17 cellular contexts compared by ENCODE assay signal in the genomic region with DNA sequence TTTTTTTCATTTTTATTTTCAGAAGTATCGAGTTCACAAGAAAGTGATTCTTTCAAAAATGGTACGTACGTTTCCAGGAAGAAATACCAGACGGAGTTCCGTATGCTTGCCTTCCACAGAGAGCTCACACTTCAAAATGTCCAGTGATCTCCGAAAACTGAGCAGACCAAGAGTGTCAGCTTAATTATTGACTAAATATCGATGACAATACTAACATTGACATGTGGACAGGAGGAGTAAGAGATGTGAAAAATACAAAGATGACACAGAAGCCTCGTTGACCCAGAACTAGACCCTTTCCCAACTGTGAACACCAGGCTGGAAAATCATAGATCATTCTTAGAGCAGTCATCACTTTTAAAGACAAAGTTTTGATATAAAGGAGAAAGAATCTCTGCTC.
DNase-seq lines count a peak whose midpoint lies in the region; ATAC-seq, FAIRE-seq and TF ChIP-seq lines count a peak whose summit lies in the region.
"Had no signal": no experiment of that assay in that cellular context is flagged by ENCODE, and none has a peak within 500 bp of the region (broad histone marks: within the 10 kb centered on the region; RNA-seq: fewer than 3 reads in every experiment).

No MANE protein-coding gene starts in this region.

- no peak overlapping the region for H3K4ac ChIP-seq in neuronal stem cell (ENCODE audit: low read length)

- CTCF ChIA-PET in GM12878 (lab: Yijun Ruan, JAX) = interaction anchor here (1.9 to 2.7 kb wide), 2 partner anchors 455 to 1252 kb away, joined by 4 to 8 read pairs; no protein-coding TSS in a partner anchor

- H2BK15ac ChIP-seq in neuronal stem cell (ENCODE audit: low read length) = no peak overlapping the region

- no peak overlapping the region for H3K9ac ChIP-seq in GM12878 (ENCODE audit: control insufficient read depth, insufficient read depth, low read length)
- H3K9ac ChIP-seq in liver (ENCODE audit: low read depth in 1 of 2, low read length in 2 of 2) = peak overlapping the region in 1 of 2 donors; percentile 74
- no peak overlapping the region for H3K9ac ChIP-seq in neuronal stem cell (ENCODE audit: low read depth, low read length, poor library complexity)

- no peak overlapping the region for H3K18ac ChIP-seq in neuronal stem cell (ENCODE audit: low read length)

- RAD21 ChIA-PET in GM12878 (lab: Charles Lee; ENCODE audit: unreplicated experiment) = no interaction called here

- H3K4me3 ChIP-seq in GM12878 = no peak overlapping the region
- peak overlapping the region; percentile 68 to 82 (median 74) for H3K4me3 ChIP-seq in liver (ENCODE audit: low read depth in 1 of 3, low read length in 3 of 3)
- H3K4me3 ChIP-seq in neuronal stem cell (ENCODE audit: low read length in 2 of 2) = no peak overlapping the region

- in situ Hi-C loops in GM12878 (cut with MboI) = loop anchor here (25.0 kb wide), 1 partner anchor 1252 kb away; no protein-coding TSS in a partner anchor

- no peak overlapping the region for H2AK5ac ChIP-seq in neuronal stem cell (ENCODE audit: low read depth, low read length)

- DNase-seq in GM12878 (ENCODE audit: low read depth, low spot score) (no peak), neuronal stem cell (ENCODE audit: low spot score) (no peak), GM12892 (ENCODE audit: insufficient read length) (no peak), cerebellar nuclear complex (lab: John Stamatoyannopoulos, UW) (no peak)
- DNase-seq: C1 segment of cervical spinal cord; Caco-2; CD8-positive, alpha-beta T cell; DMS153; DND-41; H7; HCEC 1CT had no signal

- POLR2A ChIA-PET in GM12878 (lab: Charles Lee) = interaction anchor here (0.7 kb wide), 1 partner anchor 399 kb away, joined by 3 read pairs; no protein-coding TSS in a partner anchor

- H3K4me1 ChIP-seq in GM12878 (ENCODE audit: control insufficient read depth, insufficient read depth, low read length) = no peaks in the 10 kb centered on the region
- H3K4me1 ChIP-seq in liver (ENCODE audit: control insufficient read depth in 4 of 4, insufficient read depth in 4 of 4, low read length in 3 of 4) = peaks cover 0 to 11% (median 4%) of the 10 kb centered on the region in 4 donors
- peaks cover 5 to 15% of the 10 kb centered on the region in 2 donors for H3K4me1 ChIP-seq in neuronal stem cell (ENCODE audit: control insufficient read depth in 2 of 2, insufficient read depth in 1 of 2, low read depth in 1 of 2, low read length in 2 of 2)
- H3K4me1 ChIP-seq: Caco-2 had no signal

- no peak overlapping the region for H3K14ac ChIP-seq in neuronal stem cell (ENCODE audit: low read length)

- TF ChIP-seq EP300 in GM12878 (IDR thresholded peaks at IDR 0.05; ENCODE audit: borderline replicate concordance in 1 of 2, control insufficient read depth in 1 of 2, low read depth in 2 of 2, low read length in 2 of 2) = no peak

- intact Hi-C loops in GM12878 (cut with micrococcal nuclease; ENCODE audit: unreplicated experiment) = loop anchor here (2.0 to 5.0 kb wide), 2 partner anchors 381 to 1572 kb away; no protein-coding TSS in a partner anchor

- ATAC-seq in GM12878 = no peak
- ATAC-seq in esophagus mucosa = no peak
- no peak for ATAC-seq in HG03571 (IDR thresholded peaks at IDR 0.05; ENCODE audit: unreplicated experiment)
- ATAC-seq: CD8-positive, alpha-beta T cell had no signal

- TF ChIP-seq POLR2A in GM12878 (IDR thresholded peaks at IDR 0.05; ENCODE audit: low read depth, low read length) = no peak
- no peak for TF ChIP-seq POLR2A in GM12892 (IDR thresholded peaks at IDR 0.05; ENCODE audit: low read depth, low read length)

- H3K4me2 ChIP-seq in GM12878 (ENCODE audit: control insufficient read depth, insufficient read depth) = no peak overlapping the region
- H3K4me2 ChIP-seq in neuronal stem cell (ENCODE audit: insufficient read depth, low read length, poor library complexity, severe bottlenecking) = no peak overlapping the region

- no peaks in the 10 kb centered on the region for H3K79me2 ChIP-seq in GM12878 (ENCODE audit: control insufficient read depth, insufficient read depth, low read length)

- no peaks in the 10 kb centered on the region for H4K20me1 ChIP-seq in GM12878 (ENCODE audit: control insufficient read depth, insufficient read depth)

- H3K27ac ChIP-seq in GM12878 (ENCODE audit: control insufficient read depth, insufficient read depth) (no peak overlapping the region), liver (ENCODE audit: low read depth in 1 of 2, low read length in 2 of 2) (peak overlapping the region; percentile 58 to 78), neuronal stem cell (replicated peaks; ENCODE audit: low read length) (no peak overlapping the region)

- no peak overlapping the region for H3K23ac ChIP-seq in neuronal stem cell (ENCODE audit: low read depth, low read length, poor library complexity)

- no peak overlapping the region for H4K8ac ChIP-seq in neuronal stem cell (ENCODE audit: low read depth, low read length)

- WGBS in GM12878 (ENCODE audit: insufficient coverage, insufficient replicate concordance, low lambda C conversion rate, missing lambda C conversion rate) = 24% methylated on average over 8 of the region's 8 CpGs
- 30% methylated on average over 8 of the region's 8 CpGs for WGBS in liver
- no CpG with 5 or more reads among the region's 8 CpGs for WGBS in neuronal stem cell (ENCODE audit: extremely low coverage in 2 of 2, insufficient read length in 2 of 2, insufficient replicate concordance in 1 of 2), 2 donors

- FAIRE-seq in GM12878 (lab: Jason Lieb, UNC) (peak; percentile 35), GM12892 (lab: Jason Lieb, UNC) (no peak)
- FAIRE-seq: G401.6, GM18507, H1 had no signal

- H2BK12ac ChIP-seq in neuronal stem cell (ENCODE audit: low read length) = no peak overlapping the region

- H3K79me1 ChIP-seq in neuronal stem cell (ENCODE audit: low read depth, low read length) = no peaks in the 10 kb centered on the region

- no TSS peak for BruUV-seq in GM12878 (replicated peaks; lab: Mats Ljungman, UMichigan)

- TF ChIP-seq RAD21 in GM12878 (IDR thresholded peaks at IDR 0.05; ENCODE audit: insufficient read depth, low read depth, low read length) = no peak
- peak; percentile 24 to 43 for TF ChIP-seq RAD21 in liver (IDR thresholded peaks at IDR 0.05)

- SMC1A ChIA-PET in GM12878 (lab: Charles Lee; ENCODE audit: uncharacterized antibody, unreplicated experiment) = interaction anchor here (0.6 kb wide), 1 partner anchor 1569 kb away, joined by 4 read pairs; no protein-coding TSS in a partner anchor

- H3K9me3 ChIP-seq in GM12878 (replicated peaks; ENCODE audit: control insufficient read depth, insufficient read depth, low read length) (no peaks in the 10 kb centered on the region), liver (ENCODE audit: control insufficient read depth in 4 of 4, low read length in 3 of 4) (no peaks in the 10 kb centered on the region), neuronal stem cell (replicated peaks in 1 of 2; ENCODE audit: control insufficient read depth in 2 of 2, insufficient read depth in 1 of 2, low read depth in 1 of 2, low read length in 2 of 2) (no peaks in the 10 kb centered on the region)
- H3K9me3 ChIP-seq: Caco-2 had no signal

- TF ChIP-seq CTCF in GM12878 (IDR thresholded peaks at IDR 0.05 in 2 of 3, conservative IDR thresholded peaks at IDR 0.05 in 1 of 3; ENCODE audit: control insufficient read depth in 2 of 3, extremely low read depth in 1 of 3, insufficient read depth in 1 of 3, low read depth in 3 of 3, low read length in 3 of 3) (no peak), liver (IDR thresholded peaks at IDR 0.05; ENCODE audit: low read depth, low read length, missing input control) (no peak)

- H3K36me3 ChIP-seq in GM12878 (ENCODE audit: control insufficient read depth in 2 of 2, insufficient read depth in 2 of 2, low read length in 1 of 2) = no peaks in the 10 kb centered on the region
- H3K36me3 ChIP-seq in liver (ENCODE audit: control insufficient read depth in 4 of 4, insufficient read depth in 3 of 4, low read depth in 1 of 4, low read length in 3 of 4) = no peaks in the 10 kb centered on the region
- no peaks in the 10 kb centered on the region for H3K36me3 ChIP-seq in neuronal stem cell (replicated peaks in 1 of 2; ENCODE audit: control insufficient read depth in 2 of 2, insufficient read depth in 2 of 2, low read length in 2 of 2)

- H2AFZ ChIP-seq in GM12878 (ENCODE audit: control insufficient read depth, low read depth, low read length) (no peak overlapping the region), neuronal stem cell (ENCODE audit: low read length) (peak overlapping the region; percentile 30)

- H3K27me3 ChIP-seq in GM12878 (replicated peaks in 1 of 2; ENCODE audit: control insufficient read depth in 2 of 2, insufficient read depth in 2 of 2, low read length in 1 of 2) (no peaks in the 10 kb centered on the region), liver (ENCODE audit: control insufficient read depth in 4 of 4, insufficient read depth in 4 of 4, low read length in 3 of 4) (no peaks in the 10 kb centered on the region), neuronal stem cell (ENCODE audit: control insufficient read depth in 3 of 3, insufficient read depth in 3 of 3, low read depth in 1 of 3, low read length in 3 of 3) (no peaks in the 10 kb centered on the region)

- no peak overlapping the region for H2BK120ac ChIP-seq in neuronal stem cell (ENCODE audit: low read depth, low read length)

- no peak overlapping the region for H4K91ac ChIP-seq in neuronal stem cell (ENCODE audit: low read depth, low read length, poor library complexity)

- H2BK5ac ChIP-seq in neuronal stem cell (ENCODE audit: low read length) = no peak overlapping the region

TF ChIP-seq in GM12878, 131 proteins besides CTCF, POLR2A, EP300 and RAD21 (continues in another document):
- TF ChIP-seq ZNF217 (IDR thresholded peaks at IDR 0.05) = no peak
- no peak for TF ChIP-seq FOXK2 (IDR thresholded peaks at IDR 0.05)

Comparison
In these comparisons a context has a peak if more than half of its experiments do, and no peak if none do; other contexts are left out.
1. H3K27ac ChIP-seq: peak in liver (2 of 2); none in GM12878 (single experiment) and neuronal stem cell (single experiment).
2. H3K4me3 ChIP-seq: peak in liver (3 of 3); none in GM12878 (single experiment) and neuronal stem cell (0 of 2).